In the genomic region with DNA sequence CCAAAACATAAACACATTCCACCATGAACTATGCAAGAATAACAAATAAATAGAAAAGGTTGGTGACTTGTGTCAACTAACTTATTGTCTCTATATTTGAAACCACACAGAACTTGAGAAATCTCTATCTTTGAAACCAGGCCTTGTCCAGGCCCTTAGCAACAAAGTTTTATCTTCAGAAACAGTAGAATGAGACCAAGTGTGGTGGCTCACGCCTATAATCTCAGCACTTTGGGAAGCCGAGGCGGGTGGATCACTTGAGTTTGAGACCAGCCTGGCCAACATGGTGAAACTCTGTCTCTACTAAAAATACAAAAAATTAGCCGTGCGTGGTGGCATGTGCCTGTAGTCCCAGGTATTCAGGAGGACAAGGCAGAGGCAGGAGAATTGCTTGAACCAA, we compare ENCODE assay signal across 8 cellular contexts. TPM values are rescaled to one million over a fixed set of nuclear protein-coding genes. Genes with fewer than 3 reads are reported as not detected.
DNase-seq lines count a peak whose midpoint lies in the region; ATAC-seq, FAIRE-seq and TF ChIP-seq lines count a peak whose summit lies in the region.
"Not testable (repeated sequence)": the region's sequence is repeated elsewhere in the genome, so short reads cannot be mapped to it uniquely, and the experiment has no call there.

No MANE protein-coding gene starts in this region.

- H4K20me1 ChIP-seq in Karpas-422 (ENCODE audit: insufficient read depth, low read depth, low read length): not testable (repeated sequence)

- no CpG with 5 or more reads among the region's 5 CpGs for WGBS in neuronal stem cell (ENCODE audit: extremely low coverage in 2 of 2, insufficient read length in 2 of 2, insufficient replicate concordance in 1 of 2), 2 donors

- H4K8ac ChIP-seq in neuronal stem cell (ENCODE audit: low read depth, low read length): not testable (repeated sequence)

- POLR2A ChIA-PET in CD8-positive, alpha-beta T cell (lab: Charles Lee): not testable (repeated sequence)

- H2BK120ac ChIP-seq in neuronal stem cell (ENCODE audit: low read depth, low read length): not testable (repeated sequence)

- intact Hi-C loops in CD8-positive, alpha-beta T cell (cut with DNase I, micrococcal nuclease); kidney (cut with DNase I): not testable (repeated sequence)

- not testable (repeated sequence) for H2BK5ac ChIP-seq in neuronal stem cell (ENCODE audit: low read length)

- H3K4me3 Mint-ChIP-seq in CD8-positive, alpha-beta T cell; chondrocyte (ENCODE audit: unreplicated experiment); mesothelial cell of epicardium; progenitor cell of endocrine pancreas (ENCODE audit: low read depth): not testable (repeated sequence)

- not testable (repeated sequence) for H3K27me3 Mint-ChIP-seq in CD8-positive, alpha-beta T cell (ENCODE audit: low read depth); chondrocyte (ENCODE audit: low read depth); mesothelial cell of epicardium (ENCODE audit: low read depth); progenitor cell of endocrine pancreas

- not testable (repeated sequence) for H4K91ac ChIP-seq in neuronal stem cell (ENCODE audit: low read depth, low read length, poor library complexity)

- H3K27me3 ChIP-seq in CD8-positive, alpha-beta T cell (ENCODE audit: insufficient read depth, low read length); Karpas-422 (ENCODE audit: low read length); WERI-Rb-1 (ENCODE audit: insufficient read depth, low read depth, severe bottlenecking); neuronal stem cell (ENCODE audit: control insufficient read depth in 3 of 3, insufficient read depth in 3 of 3, low read depth in 1 of 3, low read length in 3 of 3): not testable (repeated sequence)

- H3K27ac Mint-ChIP-seq in CD8-positive, alpha-beta T cell: peak overlapping the region; percentile 3
- H3K27ac Mint-ChIP-seq in chondrocyte (ENCODE audit: unreplicated experiment): not testable (repeated sequence)
- H3K27ac Mint-ChIP-seq in mesothelial cell of epicardium (peak overlapping the region; percentile 25), progenitor cell of endocrine pancreas (peak overlapping the region; percentile 10)

- H3K23ac ChIP-seq in neuronal stem cell (ENCODE audit: low read depth, low read length, poor library complexity): not testable (repeated sequence)

- not testable (repeated sequence) for H3K4me2 ChIP-seq in Karpas-422 (ENCODE audit: low read depth, low read length, poor library complexity, severe bottlenecking); neuronal stem cell (ENCODE audit: insufficient read depth, low read length, poor library complexity, severe bottlenecking)

- not testable (repeated sequence) for H3K36me3 ChIP-seq in CD8-positive, alpha-beta T cell (ENCODE audit: insufficient read depth, low read length); Karpas-422 (ENCODE audit: insufficient read depth, low read length); WERI-Rb-1; kidney (ENCODE audit: control insufficient read depth in 1 of 2, insufficient read depth in 2 of 2, low read length in 2 of 2); neuronal stem cell (replicated peaks in 1 of 2; ENCODE audit: control insufficient read depth in 2 of 2, insufficient read depth in 2 of 2, low read length in 2 of 2)

- H3K18ac ChIP-seq in neuronal stem cell (ENCODE audit: low read length): not testable (repeated sequence)

- H3K9me3 ChIP-seq in CD8-positive, alpha-beta T cell (ENCODE audit: low read length); Karpas-422 (ENCODE audit: low read length); WERI-Rb-1 (ENCODE audit: severe bottlenecking); kidney (ENCODE audit: control insufficient read depth in 1 of 2, low read length in 2 of 2); neuronal stem cell (replicated peaks in 1 of 2; ENCODE audit: control insufficient read depth in 2 of 2, insufficient read depth in 1 of 2, low read depth in 1 of 2, low read length in 2 of 2): not testable (repeated sequence)

- peak overlapping the region; percentile 72; the same call in 1 of the 2 replicates for H2AFZ ChIP-seq in Karpas-422 (ENCODE audit: low read length)
- H2AFZ ChIP-seq in neuronal stem cell (ENCODE audit: low read length): not testable (repeated sequence)

- H3K4me1 Mint-ChIP-seq in CD8-positive, alpha-beta T cell (ENCODE audit: low read depth); chondrocyte (ENCODE audit: low read depth); mesothelial cell of epicardium; progenitor cell of endocrine pancreas (ENCODE audit: low read depth): not testable (repeated sequence)

- not testable (repeated sequence) for ATAC-seq in CD8-positive, alpha-beta T cell

- DNase-seq in CD8-positive, alpha-beta T cell; Karpas-422; WERI-Rb-1; mesothelial cell of epicardium (ENCODE audit: low spot score in 2 of 2, unreplicated experiment in 2 of 2); neuronal stem cell (ENCODE audit: low spot score); progenitor cell of endocrine pancreas (ENCODE audit: low spot score, unreplicated experiment): not testable (repeated sequence)
- DNase-seq in chondrocyte (ENCODE audit: low spot score) (peak; percentile 21), kidney (peak; percentile 12)

- H3K14ac ChIP-seq in neuronal stem cell (ENCODE audit: low read length): peak overlapping the region; percentile 63

- not testable (repeated sequence) for H3K79me1 ChIP-seq in neuronal stem cell (ENCODE audit: low read depth, low read length)

- CTCF ChIA-PET in CD8-positive, alpha-beta T cell (lab: Charles Lee): not testable (repeated sequence)

- H2BK12ac ChIP-seq in neuronal stem cell (ENCODE audit: low read length): not testable (repeated sequence)

- H3K4me1 ChIP-seq in CD8-positive, alpha-beta T cell (ENCODE audit: insufficient read depth, low read length); kidney (ENCODE audit: control insufficient read depth in 1 of 2, insufficient read depth in 1 of 2, low read depth in 1 of 2, low read length in 2 of 2); neuronal stem cell (ENCODE audit: control insufficient read depth in 2 of 2, insufficient read depth in 1 of 2, low read depth in 1 of 2, low read length in 2 of 2): not testable (repeated sequence)
- peaks cover 13% of the 10 kb centered on the region for H3K4me1 ChIP-seq in Karpas-422 (ENCODE audit: low read length)

- H3K79me2 ChIP-seq in Karpas-422 (ENCODE audit: low read length): not testable (repeated sequence)

- H3K9me3 Mint-ChIP-seq in CD8-positive, alpha-beta T cell; chondrocyte (ENCODE audit: low read depth); mesothelial cell of epicardium; progenitor cell of endocrine pancreas (ENCODE audit: low read depth): not testable (repeated sequence)

- H2AK5ac ChIP-seq in neuronal stem cell (ENCODE audit: low read depth, low read length): not testable (repeated sequence)

- H3K9me2 ChIP-seq in Karpas-422 (replicated peaks; ENCODE audit: insufficient read depth, low read length): not testable (repeated sequence)

- H3K4ac ChIP-seq in neuronal stem cell (ENCODE audit: low read length): not testable (repeated sequence)

- not testable (repeated sequence) for H3K36me3 Mint-ChIP-seq in CD8-positive, alpha-beta T cell; chondrocyte (ENCODE audit: low read depth); mesothelial cell of epicardium; progenitor cell of endocrine pancreas (ENCODE audit: insufficient read depth)

- not testable (repeated sequence) for H3K27ac ChIP-seq in CD8-positive, alpha-beta T cell (ENCODE audit: low read depth, low read length); kidney (ENCODE audit: low read depth in 2 of 2, low read length in 2 of 2); neuronal stem cell (replicated peaks; ENCODE audit: low read length)
- H3K27ac ChIP-seq in Karpas-422 (ENCODE audit: low read length) (peak overlapping the region; percentile 50; the same call in 1 of the 2 replicates), WERI-Rb-1 (peak overlapping the region; percentile 53)

- FAIRE-seq in kidney (lab: Jason Lieb, UNC): not testable (repeated sequence)

- TF ChIP-seq CTCF in CD8-positive, alpha-beta T cell (IDR thresholded peaks at IDR 0.05); WERI-Rb-1 (IDR thresholded peaks at IDR 0.05; ENCODE audit: low read depth, low read length); chondrocyte (IDR thresholded peaks at IDR 0.05); kidney (IDR thresholded peaks at IDR 0.05; ENCODE audit: borderline replicate concordance, extremely low read depth, insufficient read depth); mesothelial cell of epicardium (IDR thresholded peaks at IDR 0.05; ENCODE audit: unreplicated experiment); progenitor cell of endocrine pancreas (IDR thresholded peaks at IDR 0.05; ENCODE audit: unreplicated experiment): not testable (repeated sequence)

- H2BK15ac ChIP-seq in neuronal stem cell (ENCODE audit: low read length): not testable (repeated sequence)

- not testable (repeated sequence) for H3K4me3 ChIP-seq in CD8-positive, alpha-beta T cell (ENCODE audit: low read depth, low read length); Karpas-422 (ENCODE audit: low read length); WERI-Rb-1 (ENCODE audit: low read depth, low read length); kidney (ENCODE audit: low read length in 2 of 2); neuronal stem cell (ENCODE audit: low read length in 2 of 2)

- not testable (repeated sequence) for H3K9ac ChIP-seq in Karpas-422 (ENCODE audit: low read length); kidney (ENCODE audit: low read length in 2 of 2); neuronal stem cell (ENCODE audit: low read depth, low read length, poor library complexity)

RNA-seq across cellular contexts. Expression of a gene that starts 6.7 kb away (rescaled TPM):
- total RNA-seq in CD8-positive, alpha-beta T cell: 10 to 100 TPM; 12.5 to 13.7 TPM
- 47.6 and 54.8 TPM in 2 replicates for total RNA-seq in Karpas-422 (2014; rRNA removed; shearing (Covaris generic); ENCODE audit: low replicate concordance)
- total RNA-seq in chondrocyte: 14.7 to 23.6 TPM (median 23.5 TPM) in 3 replicates
- total RNA-seq in kidney: 17.3 TPM
- polyA plus RNA-seq in kidney (ENCODE audit: insufficient read depth, low read depth, low replicate concordance): 5.5 TPM
- total RNA-seq in mesothelial cell of epicardium: 39.7 to 47.2 TPM (median 46.1 TPM) in 3 replicates
- polyA plus RNA-seq in neuronal stem cell (2013, experiment 1 of 2): 10.0 TPM
- 10.9 TPM for polyA plus RNA-seq in neuronal stem cell (2013, experiment 2 of 2)
- total RNA-seq in progenitor cell of endocrine pancreas: 51.3 and 58.1 TPM in 2 replicates

RNA-seq across cellular contexts. Expression of a gene that starts 39.6 kb away (rescaled TPM):
- total RNA-seq in CD8-positive, alpha-beta T cell: 1 to 10 TPM; 3.9 to 5.5 TPM
- total RNA-seq in Karpas-422 (2014; rRNA removed; shearing (Covaris generic); ENCODE audit: low replicate concordance): 51.4 and 85.6 TPM in 2 replicates
- 22.3 to 68.1 TPM (median 63.3 TPM) in 3 replicates for total RNA-seq in chondrocyte
- total RNA-seq in kidney: 12.2 TPM
- 53.6 TPM for polyA plus RNA-seq in kidney (ENCODE audit: insufficient read depth, low read depth, low replicate concordance)
- total RNA-seq in mesothelial cell of epicardium: 11.9 to 13.4 TPM (median 13.3 TPM) in 3 replicates
- 4.0 TPM for polyA plus RNA-seq in neuronal stem cell (2013, experiment 1 of 2)
- 3.8 TPM for polyA plus RNA-seq in neuronal stem cell (2013, experiment 2 of 2)
- 5.8 and 6.7 TPM in 2 replicates for total RNA-seq in progenitor cell of endocrine pancreas
